9 cellular contexts compared by ENCODE assay signal in the genomic region with DNA sequence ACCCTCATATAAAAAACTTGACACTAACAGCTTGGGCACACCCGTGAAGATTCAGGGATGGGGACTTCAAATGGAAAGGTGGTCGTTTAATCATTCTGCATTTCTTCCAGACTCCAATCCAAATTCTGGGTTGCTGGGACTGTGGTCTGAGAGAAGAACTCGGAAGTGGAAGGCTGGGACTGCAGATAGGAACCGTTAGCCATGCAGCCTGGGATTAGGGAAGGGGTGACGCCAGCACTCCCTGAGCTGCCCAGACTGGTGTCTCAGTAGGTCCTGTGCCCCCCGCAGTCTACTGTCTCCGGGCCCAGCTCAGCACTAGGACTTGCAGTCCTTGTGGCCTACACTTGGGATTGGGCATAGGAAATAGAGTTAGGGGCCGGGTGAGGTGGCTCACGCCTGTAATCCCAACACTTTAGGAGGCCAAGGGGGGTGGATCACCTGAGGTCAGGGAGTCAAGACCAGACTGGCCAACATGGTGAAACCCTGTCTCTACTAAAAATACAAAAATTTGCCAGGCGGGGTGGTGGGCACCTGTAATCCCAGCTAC. TPM values are rescaled to one million over a fixed set of nuclear protein-coding genes. Genes with fewer than 3 reads are reported as not detected.
DNase-seq lines count a peak whose midpoint lies in the region; ATAC-seq and TF ChIP-seq lines count a peak whose summit lies in the region.
"Had no signal": no experiment of that assay in that cellular context is flagged by ENCODE, and none has a peak within 500 bp of the region (broad histone marks: within the 10 kb centered on the region; RNA-seq: fewer than 3 reads in every experiment).

No MANE protein-coding gene starts in this region.

- no peak for TF ChIP-seq CTCF in testis (IDR thresholded peaks at IDR 0.05)

- intact Hi-C loops in testis (cut with DNase I; ENCODE audit: low total_unique reads) = no loop called here

- H3K27ac ChIP-seq in adipose tissue (ENCODE audit: low read depth, low read length) (peak overlapping the region; percentile 79), layer of hippocampus (ENCODE audit: low read depth, low read length) (peak overlapping the region; percentile 87), testis (peak overlapping the region; percentile 86 to 87)

- no peaks in the 10 kb centered on the region for H3K27me3 ChIP-seq in layer of hippocampus (ENCODE audit: control insufficient read depth, insufficient read depth, low read length)
- no peaks in the 10 kb centered on the region for H3K27me3 ChIP-seq in testis

- TF ChIP-seq POLR2A in testis (IDR thresholded peaks at IDR 0.05) = no peak

- WGBS in adipose tissue, 3 donors = 19 to 40% (median 21%) methylated on average over 10 of the region's 10 CpGs
- 47 to 64% methylated on average over 9 to 10 of the region's 10 CpGs for WGBS in testis, 2 donors

- peaks cover 26% of the 10 kb centered on the region for H3K4me1 ChIP-seq in testis

- H3K4me3 ChIP-seq in testis = peak overlapping the region; percentile 47 to 71

- no peaks in the 10 kb centered on the region for H3K9me3 ChIP-seq in testis

- ATAC-seq in HG03108 (IDR thresholded peaks at IDR 0.05; ENCODE audit: unreplicated experiment) = no peak

- H3K36me3 ChIP-seq in testis (ENCODE audit: low read depth, missing control alignments) = no peaks in the 10 kb centered on the region

- peak; percentile 45 for DNase-seq in NCI-H82 (lab: John Stamatoyannopoulos, UW)
- no peak for DNase-seq in NCI-H82 treated with DMSO at 0.1 percent for 48 hours (lab: John Stamatoyannopoulos, UW; ENCODE audit: unreplicated experiment)
- DNase-seq in testis = no peak
- DNase-seq in GM03348 (ENCODE audit: low spot score) = no peak
- DNase-seq in NCI-H2081 treated with DMSO at 0.1 percent for 48 hours (lab: John Stamatoyannopoulos, UW) = no peak

RNA-seq across cellular contexts. Expression of a gene that starts 0.5 kb away (rescaled TPM):
- polyA plus RNA-seq in adipose tissue = 100 to 1,000 TPM; 140 to 335 (median 301) TPM
- 10 to 100 TPM; 35.4 to 93.5 TPM for total RNA-seq in testis
- 130 TPM for polyA plus RNA-seq in testis (ENCODE audit: insufficient read depth, low read depth, low replicate concordance)

RNA-seq across cellular contexts. Expression of a gene that starts 3.0 kb away (rescaled TPM):
- polyA plus RNA-seq in adipose tissue (1 to 10 TPM; 2.4 to 4.4 (median 3.9) TPM), testis (ENCODE audit: insufficient read depth, low read depth, low replicate concordance) (36.2 TPM)
- total RNA-seq in testis = 100 to 1,000 TPM in 1 of 2 donors, 10 to 100 TPM in 1; 77.6 to 135 TPM

RNA-seq across cellular contexts. Expression of a gene that starts 7.7 kb away (rescaled TPM):
- polyA plus RNA-seq in adipose tissue (100 to 1,000 TPM in 2 of 3 donors, 10 to 100 TPM in 1; 21.9 to 213 (median 122) TPM), testis (ENCODE audit: insufficient read depth, low read depth, low replicate concordance) (50.8 TPM)
- total RNA-seq in testis = 10 to 100 TPM; 19.6 to 38.0 TPM

RNA-seq across cellular contexts. Expression of a gene that starts 13.7 kb away (rescaled TPM):
- polyA plus RNA-seq in adipose tissue (under 1 TPM in 2 of 3 donors, not detected in 1; 0.06 to 0.22 TPM), testis (ENCODE audit: insufficient read depth, low read depth, low replicate concordance) (1.3 TPM)
- under 1 TPM; 0.74 to 0.94 TPM for total RNA-seq in testis
- total RNA-seq: RPMI7951 had no signal

RNA-seq across cellular contexts. Expression of a gene that starts 15.3 kb away (rescaled TPM):
- polyA plus RNA-seq in adipose tissue (under 1 TPM in 1 of 3 donors, not detected in 2; 0.16 TPM), testis (ENCODE audit: insufficient read depth, low read depth, low replicate concordance) (1.4 TPM)
- under 1 TPM in 1 of 2 donors, not detected in 1; 0.39 TPM for total RNA-seq in testis
- total RNA-seq: RPMI7951 had no signal
